Comparison of ENCODE assay signal across 21 cellular contexts in genomic region chr7:66910789-66911188, GRCh38. TPM values are rescaled to one million over a fixed set of nuclear protein-coding genes. Genes with fewer than 3 reads are reported as not detected.
DNase-seq lines count a peak whose midpoint lies in the region; ATAC-seq, FAIRE-seq and TF ChIP-seq lines count a peak whose summit lies in the region.
"Had no signal": no experiment of that assay in that cellular context is flagged by ENCODE, and none has a peak within 500 bp of the region (broad histone marks: within the 10 kb centered on the region; RNA-seq: fewer than 3 reads in every experiment).

No MANE protein-coding gene starts in this region.

- H3K79me2 ChIP-seq in HepG2 (ENCODE audit: insufficient read depth, low read length) (no peaks in the 10 kb centered on the region), osteoblast (ENCODE audit: insufficient read depth, low read length) (no peaks in the 10 kb centered on the region)

- no peaks in the 10 kb centered on the region for H3K36me3 ChIP-seq in right lobe of liver
- no peaks in the 10 kb centered on the region for H3K36me3 ChIP-seq in HepG2 (replicated peaks in 1 of 2; ENCODE audit: control insufficient read depth in 1 of 2, insufficient read depth in 2 of 2, low read length in 2 of 2)
- H3K36me3 ChIP-seq in HEK293 (ENCODE audit: control insufficient read depth in 2 of 2, insufficient read depth in 1 of 2, low read length in 2 of 2), result no peaks in the 10 kb centered on the region
- no peaks in the 10 kb centered on the region for H3K36me3 ChIP-seq in osteoblast (ENCODE audit: insufficient read depth, low read length)
- H3K36me3 ChIP-seq in upper lobe of right lung, result no peaks in the 10 kb centered on the region

- ATAC-seq in right lobe of liver (peak in 3 of 4 donors; percentile 39 to 58 (median 57)), HepG2 (no peak), upper lobe of right lung (no peak)
- ATAC-seq: A549; CD8-positive, alpha-beta T cell had no signal

- H4K20me1 ChIP-seq in HepG2 (ENCODE audit: insufficient read depth, low read length) (no peaks in the 10 kb centered on the region), osteoblast (ENCODE audit: insufficient read depth, low read length) (no peaks in the 10 kb centered on the region)
- H4K20me1 ChIP-seq: BLaER1 treated with 17β-estradiol and CSF1 and Interleukin-3, amounts not matched to agents 10 nM and 100 nM had no signal

- CTCF ChIA-PET in HepG2 (lab: Yijun Ruan, JAX; ENCODE audit: low intra/inter-chr PET ratio, low total read pairs) (no interaction called here), HEK293 (lab: Yijun Ruan, JAX) (no interaction called here)

- POLR2A ChIA-PET in HepG2 (lab: Yijun Ruan, JAX), result interaction anchor here (1.1 kb wide), 1 partner anchor 10 kb away, joined by 3 read pairs; the partner anchor contains the start of gene TMEM248
- POLR2A ChIA-PET in HEK293 (lab: Yijun Ruan, JAX), result no interaction called here

- no peak overlapping the region for H3K4me3 ChIP-seq in right lobe of liver
- H3K4me3 ChIP-seq in HepG2 (replicated peaks in 1 of 3; ENCODE audit: insufficient read depth in 1 of 3, low read depth in 2 of 3, low read length in 3 of 3), result no peak overlapping the region
- no peak overlapping the region for H3K4me3 ChIP-seq in HEK293 (ENCODE audit: low read depth, low read length)
- H3K4me3 ChIP-seq in osteoblast (ENCODE audit: insufficient read depth, low read length), result no peak overlapping the region
- H3K4me3 ChIP-seq in upper lobe of right lung, result no peak overlapping the region
- H3K4me3 ChIP-seq: A549; BLaER1 treated with 17β-estradiol and CSF1 and Interleukin-3, amounts not matched to agents 10 nM and 100 nM had no signal

- H3K4me1 ChIP-seq in right lobe of liver (no peaks in the 10 kb centered on the region), HepG2 (ENCODE audit: insufficient read depth, low read length) (peaks cover 32% of the 10 kb centered on the region), HEK293 (ENCODE audit: control insufficient read depth, insufficient read depth, low read length) (no peaks in the 10 kb centered on the region), osteoblast (ENCODE audit: insufficient read depth, low read length) (no peaks in the 10 kb centered on the region), upper lobe of right lung (no peaks in the 10 kb centered on the region)

- BruUV-seq in HepG2 (replicated peaks; lab: Mats Ljungman, UMichigan), result no TSS peak

- TF ChIP-seq POLR2A in right lobe of liver (IDR thresholded peaks at IDR 0.05) (no peak), HepG2 (IDR thresholded peaks at IDR 0.05; ENCODE audit: insufficient read depth in 1 of 2, low read depth in 2 of 2, low read length in 2 of 2) (no peak), erythroblast (IDR thresholded peaks at IDR 0.05; ENCODE audit: low read length) (no peak)

- TF ChIP-seq CTCF in right lobe of liver (IDR thresholded peaks at IDR 0.05), result no peak
- TF ChIP-seq CTCF in HepG2 (CRISPR knock-in tag; IDR thresholded peaks at IDR 0.05), result no peak
- no peak for TF ChIP-seq CTCF in HEK293 (tag by site-specific recombination; IDR thresholded peaks at IDR 0.05)
- TF ChIP-seq CTCF in osteoblast (IDR thresholded peaks at IDR 0.05; ENCODE audit: extremely low read depth, low read depth, low read length), result no peak
- TF ChIP-seq CTCF in upper lobe of right lung (IDR thresholded peaks at IDR 0.05), result no peak

- in situ Hi-C loops in HepG2 (cut with HindIII; ENCODE audit: extremely low pct_ligation_motif_present, low pct_unique_long_range_greater_than_20kb), result no loop called here

- H3K27me3 ChIP-seq in right lobe of liver (no peaks in the 10 kb centered on the region), HepG2 (ENCODE audit: control insufficient read depth in 1 of 2, insufficient read depth in 2 of 2, low read length in 2 of 2) (no peaks in the 10 kb centered on the region), osteoblast (ENCODE audit: insufficient read depth, low read length) (no peaks in the 10 kb centered on the region), upper lobe of right lung (no peaks in the 10 kb centered on the region)
- H3K27me3 ChIP-seq: BLaER1 treated with 17β-estradiol and CSF1 and Interleukin-3, amounts not matched to agents 10 nM and 100 nM had no signal

- H3K4me2 ChIP-seq in HepG2 (ENCODE audit: low read depth, low read length) (no peak overlapping the region), osteoblast (ENCODE audit: insufficient read depth, low read length) (no peak overlapping the region)
- H3K4me2 ChIP-seq: A549; BLaER1 treated with 17β-estradiol and CSF1 and Interleukin-3, amounts not matched to agents 10 nM and 100 nM had no signal

- WGBS in right lobe of liver (ENCODE audit: insufficient coverage, low coverage, low lambda C conversion rate, missing lambda C conversion rate), result 35% methylated on average over 3 of the region's 3 CpGs
- WGBS in HepG2 (ENCODE audit: low lambda C conversion rate), result 53% methylated on average over 3 of the region's 3 CpGs

- FAIRE-seq in HepG2 (lab: Jason Lieb, UNC), result no peak
- FAIRE-seq: A549, D721Med, G401.6, GM12891, GM19239 had no signal

- intact Hi-C loops in right lobe of liver (cut with DNase I) (no loop called here), HepG2 (cut with micrococcal nuclease; ENCODE audit: unreplicated experiment) (no loop called here), upper lobe of right lung (cut with DNase I) (no loop called here)

- no peak overlapping the region for H2AFZ ChIP-seq in HepG2 (ENCODE audit: low read length)
- no peak overlapping the region for H2AFZ ChIP-seq in osteoblast (ENCODE audit: low read length)

- H3K9ac ChIP-seq in HepG2 (ENCODE audit: insufficient read depth, low read depth, low read length), result no peak overlapping the region
- H3K9ac ChIP-seq: BLaER1 treated with 17β-estradiol and CSF1 and Interleukin-3, amounts not matched to agents 10 nM and 100 nM had no signal

- DNase-seq in right lobe of liver (no peak), HepG2 (ENCODE audit: low spot score) (no peak), osteoblast (ENCODE audit: insufficient read length, low spot score, missing footprints) (peak; percentile 9), upper lobe of right lung (no peak), erythroblast (lab: John Stamatoyannopoulos, UW) (no peak)
- DNase-seq: AML-193; Caco-2; Calu3; CD4-positive, alpha-beta T cell; CD8-positive, alpha-beta T cell; DMS79 treated with DMSO at 0.1 percent for 48 hours; GF-D8 had no signal

- no peak for TF ChIP-seq EP300 in HepG2 (IDR thresholded peaks at IDR 0.05; ENCODE audit: low read depth in 2 of 2, low read length in 2 of 2)
- TF ChIP-seq EP300 in HepG2 (CRISPR knock-in tag; IDR thresholded peaks at IDR 0.05; ENCODE audit: borderline replicate concordance), result no peak

- H3K9me3 ChIP-seq in right lobe of liver (no peaks in the 10 kb centered on the region), HepG2 (ENCODE audit: low read length) (no peaks in the 10 kb centered on the region), HEK293 (ENCODE audit: control insufficient read depth, insufficient read depth, low read depth, low read length) (no peaks in the 10 kb centered on the region), osteoblast (ENCODE audit: low read depth, low read length) (no peaks in the 10 kb centered on the region), upper lobe of right lung (no peaks in the 10 kb centered on the region)
- H3K9me3 ChIP-seq: A549; BLaER1 treated with 17β-estradiol and CSF1 and Interleukin-3, amounts not matched to agents 10 nM and 100 nM; Caco-2 had no signal

- TF ChIP-seq RAD21 in HepG2 (CRISPR knock-in tag; IDR thresholded peaks at IDR 0.05), result no peak

- no peak overlapping the region for H3K27ac ChIP-seq in right lobe of liver
- no peak overlapping the region for H3K27ac ChIP-seq in HepG2 (ENCODE audit: extremely low read length, insufficient read depth, low read length)
- no peak overlapping the region for H3K27ac ChIP-seq in HEK293 (ENCODE audit: extremely low read depth, low read depth, low read length)
- H3K27ac ChIP-seq in osteoblast (ENCODE audit: low read depth, low read length), result no peak overlapping the region
- H3K27ac ChIP-seq in upper lobe of right lung, result no peak overlapping the region
- H3K27ac ChIP-seq: 22Rv1; A549; BLaER1 treated with 17β-estradiol and CSF1 and Interleukin-3, amounts not matched to agents 10 nM and 100 nM; C4-2B had no signal

TF ChIP-seq in HepG2, 621 proteins besides CTCF, POLR2A, EP300 and RAD21 (continues in another document):
- no peak for TF ChIP-seq FOSL2 (CRISPR knock-in tag; IDR thresholded peaks at IDR 0.05)
- no peak for TF ChIP-seq HHEX (CRISPR knock-in tag; IDR thresholded peaks at IDR 0.05)

TF ChIP-seq in HEK293, 187 proteins besides CTCF, POLR2A, EP300 and RAD21:
- 0 out of 2 replicates have a peak, but pooled peaks have one; percentile 21 for TF ChIP-seq SCRT1 (tag by site-specific recombination; IDR thresholded peaks at IDR 0.05; ENCODE audit: borderline replicate concordance)
- TF ChIP-seq ZBTB20 (tag by site-specific recombination; IDR thresholded peaks at IDR 0.05), result no peak

RNA-seq across cellular contexts. Expression of gene TMEM248, which starts 10.2 kb away (rescaled TPM):
- total RNA-seq in right lobe of liver (10 to 100 TPM; 53.3 to 76.5 (median 63.2) TPM), HepG2 (2016; rRNA removed; fragmentation: Illumina TruSeq; extraction: Trizol) (34.7 and 54.3 TPM in 2 replicates), osteoblast (118 and 131 TPM in 2 replicates), upper lobe of right lung (114 TPM)
- total RNA-seq in HepG2 (2016; cell fraction: cytosol; rRNA removed; fragmentation: Illumina TruSeq; extraction: Trizol; ENCODE audit: low read depth), result 30.6 and 37.1 TPM in 2 replicates
- 29.9 and 47.7 TPM in 2 replicates for total RNA-seq in HepG2 (2016; cell fraction: insoluble cytoplasmic fraction; rRNA removed; fragmentation: Illumina TruSeq; extraction: Trizol)
- total RNA-seq in HepG2 (2016; cell fraction: membrane; rRNA removed; fragmentation: Illumina TruSeq; extraction: Trizol), result 57.4 and 75.9 TPM in 2 replicates
- 37.8 and 43.1 TPM in 2 replicates for total RNA-seq in HepG2 (2016; cell fraction: nucleus; rRNA removed; fragmentation: Illumina TruSeq; extraction: Trizol)
- polyA plus RNA-seq in HepG2 (2011; rRNA removed), result 108 and 109 TPM in 2 replicates
- 93.8 and 126 TPM in 2 replicates for polyA plus RNA-seq in HepG2 (2011; cell fraction: cytosol; rRNA removed)
- polyA plus RNA-seq in HepG2 (2011; cell fraction: nucleus; rRNA removed), result 77.0 and 77.8 TPM in 2 replicates
- 33.0 and 33.6 TPM in 2 replicates for polyA plus RNA-seq in HepG2 (2012)
- 39.8 and 58.7 TPM in 2 replicates for polyA plus RNA-seq in HepG2 (2016; cell fraction: cytosol; fragmentation: Illumina TruSeq; extraction: Trizol; ENCODE audit: low read depth)
- polyA plus RNA-seq in HepG2 (2016; cell fraction: insoluble cytoplasmic fraction; fragmentation: Illumina TruSeq; extraction: Trizol; ENCODE audit: low read depth), result 42.2 and 44.2 TPM in 2 replicates
- 71.5 and 81.1 TPM in 2 replicates for polyA plus RNA-seq in HepG2 (2016; cell fraction: membrane; fragmentation: Illumina TruSeq; extraction: Trizol; ENCODE audit: low read depth)
- 66.2 and 69.8 TPM in 2 replicates for polyA plus RNA-seq in HepG2 (2016; cell fraction: nucleus; fragmentation: Illumina TruSeq; extraction: Trizol; ENCODE audit: insufficient read depth, low read depth)
- polyA minus RNA-seq in HepG2 (2011; rRNA and poly(A)+ RNA removed; ENCODE audit: low replicate concordance), result 344 and 346 TPM in 2 replicates
- polyA minus RNA-seq in HepG2 (2011; cell fraction: cytosol; rRNA and poly(A)+ RNA removed), result 58.0 and 58.5 TPM in 2 replicates
- polyA minus RNA-seq in HepG2 (2011; cell fraction: nucleus; rRNA and poly(A)+ RNA removed), result 42.7 and 51.5 TPM in 2 replicates

Comparison
In these comparisons a context has a peak if more than half of its experiments do, and no peak if none do; other contexts are left out.
1. ATAC-seq: peak in right lobe of liver (3 of 4); none in HepG2 (single experiment) and upper lobe of right lung (single experiment).